In the genomic region with DNA sequence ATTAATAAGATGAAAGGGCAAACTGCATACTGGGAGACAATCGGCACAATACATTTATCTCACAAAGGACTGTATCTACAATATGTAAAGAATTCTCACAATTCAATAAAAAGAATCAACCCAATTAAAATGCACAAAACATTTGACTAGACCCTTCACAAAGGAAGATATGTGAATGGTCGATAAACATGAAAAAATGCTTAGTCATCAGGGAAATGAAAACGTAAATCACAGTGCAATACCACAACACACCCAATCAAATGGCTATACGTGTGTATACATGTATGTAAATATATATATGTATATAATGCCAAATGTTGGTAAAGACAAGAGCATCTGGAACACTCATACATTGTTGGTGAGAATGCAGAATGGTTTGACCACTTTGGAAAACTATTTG, we compare ENCODE assay signal across 20 cellular contexts.
"Had no signal": no experiment of that assay in that cellular context is flagged by ENCODE, and none has a peak within 500 bp of the region (broad histone marks: within the 10 kb centered on the region; RNA-seq: fewer than 3 reads in every experiment).

No MANE protein-coding gene starts in this region.

- H3K27ac ChIP-seq: RWPE1 had no signal

- H3K9me2 ChIP-seq: SK-N-SH had no signal

- ATAC-seq: Panc1 had no signal

- DNase-seq: Kasumi-1, KG1, MM.1S, NCI-H1092 treated with DMSO at 0.1 percent for 48 hours, NCI-H1436, NCI-H187, NCI-H2029, NCI-H2081 treated with DMSO at 0.1 percent for 48 hours, NCI-H2171, NCI-H226, NCI-H510A, NCI-H524 treated with DMSO at 0.1 percent for 48 hours, NCI-H69, NCI-H774, PC-3, SHP77, SK-N-SH, T-helper 2 cell had no signal

- H3K4me2 ChIP-seq: SK-N-SH had no signal

- H3K9ac ChIP-seq: SK-N-SH had no signal
